1 cellular context compared by ENCODE assay signal in the genomic region with DNA sequence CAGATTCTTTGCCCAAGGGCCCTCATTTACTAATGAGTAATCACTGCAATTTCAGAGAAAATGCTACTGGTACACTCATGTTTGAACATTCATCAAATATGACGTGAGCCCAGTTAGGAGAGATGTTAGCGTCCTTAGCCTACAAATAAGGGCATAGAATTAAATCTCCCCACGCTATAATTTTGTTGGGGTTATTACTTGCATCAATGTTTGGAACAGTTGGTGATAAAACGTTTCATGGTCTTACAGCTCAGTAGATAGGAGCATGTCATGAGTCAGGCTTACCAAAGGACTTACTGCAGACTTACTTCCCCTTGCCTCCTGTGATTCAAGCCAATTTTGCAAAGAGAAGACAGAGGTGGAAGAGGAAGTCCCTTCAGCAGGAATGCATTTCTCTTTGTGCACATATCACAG.
TF ChIP-seq lines count a peak whose summit lies in the region.

No MANE protein-coding gene starts in this region.

TF ChIP-seq in GM23338, 12 proteins besides CTCF, POLR2A, EP300 and RAD21 (continued from another document):
- TF ChIP-seq ETS1 (IDR thresholded peaks at IDR 0.05): no peak
